21 cellular contexts compared by ENCODE assay signal in the genomic region with DNA sequence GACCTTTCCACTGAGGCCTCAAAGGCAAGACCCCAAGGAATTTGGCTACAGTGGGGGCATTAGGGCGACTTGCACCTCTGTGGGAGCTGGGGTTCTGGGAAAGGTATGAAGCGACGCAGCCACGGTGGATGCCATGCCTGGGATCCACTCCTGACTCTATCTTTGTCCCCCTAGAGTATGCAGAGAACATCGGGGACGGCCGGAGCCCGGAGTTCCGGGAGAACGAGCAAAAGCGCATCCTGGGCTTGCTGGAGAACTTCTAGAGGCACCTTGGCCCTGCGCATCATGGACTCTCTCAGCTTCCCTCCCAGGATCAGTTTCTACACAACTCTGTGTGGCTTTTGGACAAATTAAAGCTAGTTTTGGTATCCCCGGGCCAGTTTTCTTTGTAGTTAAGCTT. TPM values are rescaled to one million over a fixed set of nuclear protein-coding genes. Genes with fewer than 3 reads are reported as not detected.
DNase-seq lines count a peak whose midpoint lies in the region; ATAC-seq lines count a peak whose summit lies in the region.
"Had no signal": no experiment of that assay in that cellular context is flagged by ENCODE, and none has a peak within 500 bp of the region (broad histone marks: within the 10 kb centered on the region; RNA-seq: fewer than 3 reads in every experiment).

No MANE protein-coding gene starts in this region.

- ATAC-seq in stimulated activated memory B cell treated with anti-CD40 and anti-IgM and Interleukin-4, amounts not matched to agents 10 μg/mL and 1 μg/mL and 100 μg/mL, for 72 hours, result no peak
- ATAC-seq: A549; CD8-positive, alpha-beta T cell; GM12878 had no signal

- H3K27me3 ChIP-seq in H7 (ENCODE audit: control insufficient read depth, insufficient read depth, low read length), result no peaks in the 10 kb centered on the region
- H3K27me3 ChIP-seq: BLaER1 treated with 17β-estradiol and CSF1 and Interleukin-3, amounts not matched to agents 10 nM and 100 nM had no signal

- peaks cover 67% of the 10 kb centered on the region for H3K36me3 Mint-ChIP-seq in stimulated activated memory B cell treated with anti-CD40 and anti-IgM and Interleukin-4, amounts not matched to agents 10 μg/mL and 1 μg/mL and 100 μg/mL, for 72 hours

- H3K4me1 Mint-ChIP-seq in stimulated activated memory B cell treated with anti-CD40 and anti-IgM and Interleukin-4, amounts not matched to agents 10 μg/mL and 1 μg/mL and 100 μg/mL, for 72 hours, result peaks cover 9% of the 10 kb centered on the region
- H3K4me1 Mint-ChIP-seq: B cell had no signal

- H3K4me3 ChIP-seq in H7 (ENCODE audit: insufficient read depth, low read depth, low read length), result no peak overlapping the region
- H3K4me3 ChIP-seq: A549; BLaER1 treated with 17β-estradiol and CSF1 and Interleukin-3, amounts not matched to agents 10 nM and 100 nM; GM12878 had no signal

- H3K27ac Mint-ChIP-seq in stimulated activated memory B cell treated with anti-CD40 and anti-IgM and Interleukin-4, amounts not matched to agents 10 μg/mL and 1 μg/mL and 100 μg/mL, for 72 hours, result peak overlapping the region; percentile 2
- H3K27ac Mint-ChIP-seq: B cell; CD4-positive, alpha-beta T cell; CD8-positive, alpha-beta T cell had no signal

- H3K9me3 Mint-ChIP-seq in stimulated activated memory B cell treated with anti-CD40 and anti-IgM and Interleukin-4, amounts not matched to agents 10 μg/mL and 1 μg/mL and 100 μg/mL, for 72 hours, result no peaks in the 10 kb centered on the region
- H3K9me3 Mint-ChIP-seq: CD4-positive, alpha-beta T cell; CD8-positive, alpha-beta T cell had no signal

- DNase-seq in H7 (peak; percentile 28), posterior vena cava (ENCODE audit: low spot score) (peak; percentile 54), SK-N-DZ (ENCODE audit: low spot score) (no peak), NCI-H345 treated with DMSO at 0.1 percent for 48 hours (lab: John Stamatoyannopoulos, UW; ENCODE audit: unreplicated experiment) (no peak), NCI-H187 treated with DMSO at 0.1 percent for 48 hours (lab: John Stamatoyannopoulos, UW) (no peak)
- DNase-seq: AML-193; CD4-positive, alpha-beta T cell; CD8-positive, alpha-beta T cell; COR-L47; DMS 273 treated with DMSO at 0.1 percent for 48 hours; DMS153; DMS53; DMS79; DND-41; EL; GDM1 had no signal

- no peaks in the 10 kb centered on the region for H3K27me3 Mint-ChIP-seq in stimulated activated memory B cell treated with anti-CD40 and anti-IgM and Interleukin-4, amounts not matched to agents 10 μg/mL and 1 μg/mL and 100 μg/mL, for 72 hours
- H3K27me3 Mint-ChIP-seq: B cell; CD4-positive, alpha-beta T cell had no signal

- intact Hi-C loops in posterior vena cava (cut with DNase I), result loop anchor here in 1 of 2 donors (2.0 kb wide), 1 partner anchor 59 kb away; no protein-coding TSS in a partner anchor

- peaks cover 2% of the 10 kb centered on the region; the same call in 1 of the 2 replicates for H3K36me3 ChIP-seq in H7 (replicated peaks; ENCODE audit: control insufficient read depth, insufficient read depth, low read length)

- H3K4me3 Mint-ChIP-seq in stimulated activated memory B cell treated with anti-CD40 and anti-IgM and Interleukin-4, amounts not matched to agents 10 μg/mL and 1 μg/mL and 100 μg/mL, for 72 hours, result no peak overlapping the region
- H3K4me3 Mint-ChIP-seq: B cell; CD4-positive, alpha-beta T cell; CD8-positive, alpha-beta T cell had no signal

RNA-seq across cellular contexts. Expression of a gene that starts 31.2 kb away (rescaled TPM):
- 2.7 and 5.8 TPM in 2 replicates for total RNA-seq in H7 (2014; rRNA removed; shearing (Covaris generic))
- 1 to 10 TPM; 6.4 to 6.9 TPM for total RNA-seq in posterior vena cava
- 11.6 and 15.9 TPM in 2 replicates for polyA plus RNA-seq in SK-N-DZ (2014; cell fraction: cytosol; rRNA removed)
- polyA plus RNA-seq in SK-N-DZ (2014; cell fraction: nucleus; rRNA removed), result 6.4 and 8.6 TPM in 2 replicates
- total RNA-seq: B cell; CD4-positive, alpha-beta T cell; CD8-positive, alpha-beta T cell had no signal

Comparison
In these comparisons a context has a peak if more than half of its experiments do, and no peak if none do; other contexts are left out.
1. DNase-seq: peak in H7 (single experiment) and posterior vena cava (single experiment); none in SK-N-DZ (single experiment), NCI-H345 treated with DMSO at 0.1 percent for 48 hours (single experiment) and NCI-H187 treated with DMSO at 0.1 percent for 48 hours (single experiment).